ENCODE assay signal across 13 cellular contexts in genomic region chr12:49626169-49626835, GRCh38. TPM values are rescaled to one million over a fixed set of nuclear protein-coding genes. Genes with fewer than 3 reads are reported as not detected.
DNase-seq lines count a peak whose midpoint lies in the region; ATAC-seq and TF ChIP-seq lines count a peak whose summit lies in the region.
"Had no signal": no experiment of that assay in that cellular context is flagged by ENCODE, and none has a peak within 500 bp of the region (broad histone marks: within the 10 kb centered on the region; RNA-seq: fewer than 3 reads in every experiment).

No MANE protein-coding gene starts in this region.

- H3K4me3 ChIP-seq in kidney epithelial cell (ENCODE audit: low read depth, low read length), result no peak overlapping the region
- H3K4me3 ChIP-seq: lung had no signal

- no peaks in the 10 kb centered on the region for H3K36me3 Mint-ChIP-seq in activated naive CD4-positive, alpha-beta T cell treated with anti-CD3 and anti-CD28 coated beads for 36 hours (ENCODE audit: low read depth)
- peaks cover 9% of the 10 kb centered on the region for H3K36me3 Mint-ChIP-seq in effector memory CD8-positive, alpha-beta T cell (ENCODE audit: insufficient read depth)

- CTCF ChIA-PET in activated naive CD4-positive, alpha-beta T cell treated with anti-CD3 and anti-CD28 coated beads for 36 hours (lab: Charles Lee), result interaction anchor here (0.6 to 7.3 kb wide), 5 partner anchors 11 to 271 kb away, joined by 3 to 44 read pairs (median 3); no protein-coding TSS in a partner anchor

- intact Hi-C loops in activated naive CD4-positive, alpha-beta T cell treated with anti-CD3 and anti-CD28 coated beads for 36 hours (cut with micrococcal nuclease), result loop anchor here (1.0 kb wide), 1 partner anchor 81 kb away; the partner anchor contains the start of gene FMNL3

- no peak overlapping the region for H3K27ac Mint-ChIP-seq in activated naive CD4-positive, alpha-beta T cell treated with anti-CD3 and anti-CD28 coated beads for 36 hours
- no peak overlapping the region for H3K27ac Mint-ChIP-seq in effector memory CD8-positive, alpha-beta T cell

- H3K4me1 Mint-ChIP-seq in activated naive CD4-positive, alpha-beta T cell treated with anti-CD3 and anti-CD28 coated beads for 36 hours (ENCODE audit: low read depth), result peaks cover 16% of the 10 kb centered on the region
- H3K4me1 Mint-ChIP-seq in effector memory CD8-positive, alpha-beta T cell (ENCODE audit: low read depth in 2 of 2), result peaks cover 10 to 18% of the 10 kb centered on the region in 2 donors

- no peak for ATAC-seq in effector memory CD8-positive, alpha-beta T cell (replicated peaks)
- no peak for ATAC-seq in GM18505 (IDR thresholded peaks at IDR 0.05; ENCODE audit: unreplicated experiment)

- peak; percentile 9 for DNase-seq in D341Med (ENCODE audit: low spot score)
- DNase-seq in GM13976 (ENCODE audit: low spot score), result no peak
- peak; percentile 47 for DNase-seq in activated naive CD4-positive, alpha-beta T cell treated with anti-CD3 and anti-CD28 coated beads for 36 hours
- no peak for DNase-seq in kidney epithelial cell (ENCODE audit: low read depth)
- DNase-seq in NCI-H1092 treated with DMSO at 0.1 percent for 48 hours (lab: John Stamatoyannopoulos, UW), result no peak
- DNase-seq in effector memory CD8-positive, alpha-beta T cell, result no peak
- DNase-seq in KBM-7, result no peak
- DNase-seq: activated CD8-positive, alpha-beta memory T cell treated with anti-CD3 and anti-CD28 coated beads, Interleukin-2, amount 50 U/mL, for 48 hours; DMS79; NCI-H1048; NCI-H526 treated with DMSO at 0.1 percent for 48 hours had no signal

- no peaks in the 10 kb centered on the region for H3K27me3 ChIP-seq in kidney epithelial cell (ENCODE audit: control insufficient read depth, insufficient read depth, low read length)

- no peak for TF ChIP-seq POLR2A in GM18505 (IDR thresholded peaks at IDR 0.05; ENCODE audit: borderline replicate concordance, extremely low read depth, insufficient read depth, insufficient read length)

- H3K36me3 ChIP-seq in kidney epithelial cell (ENCODE audit: control insufficient read depth, insufficient read depth, low read length), result no peaks in the 10 kb centered on the region

- peaks cover 5% of the 10 kb centered on the region for H3K27me3 Mint-ChIP-seq in activated naive CD4-positive, alpha-beta T cell treated with anti-CD3 and anti-CD28 coated beads for 36 hours (ENCODE audit: low read depth)
- no peaks in the 10 kb centered on the region for H3K27me3 Mint-ChIP-seq in effector memory CD8-positive, alpha-beta T cell

- TF ChIP-seq CTCF in GM13976 (IDR thresholded peaks at IDR 0.05; ENCODE audit: borderline replicate concordance, control extremely low read depth, extremely low read depth, insufficient read depth, missing control alignments) (peak; percentile 30), kidney epithelial cell (IDR thresholded peaks at IDR 0.05; ENCODE audit: insufficient read depth, low read length, poor library complexity, severe bottlenecking) (peak; percentile 9)

- H3K9me3 Mint-ChIP-seq in activated naive CD4-positive, alpha-beta T cell treated with anti-CD3 and anti-CD28 coated beads for 36 hours, result no peaks in the 10 kb centered on the region
- H3K9me3 Mint-ChIP-seq in effector memory CD8-positive, alpha-beta T cell, result no peaks in the 10 kb centered on the region

- in situ Hi-C loops in GM13976 (cut with MboI; ENCODE audit: low sequenced_read_pairs, unreplicated experiment) (no loop called here), KBM-7 (cut with MboI; ENCODE audit: low pct_unique_long_range_greater_than_20kb, low sequenced_read_pairs) (no loop called here)

- H3K4me3 Mint-ChIP-seq in activated naive CD4-positive, alpha-beta T cell treated with anti-CD3 and anti-CD28 coated beads for 36 hours, result no peak overlapping the region
- H3K4me3 Mint-ChIP-seq in effector memory CD8-positive, alpha-beta T cell, result no peak overlapping the region

RNA-seq across cellular contexts. Expression of gene PRPF40B, which starts 2.9 kb away (rescaled TPM):
- total RNA-seq in activated naive CD4-positive, alpha-beta T cell treated with anti-CD3 and anti-CD28 coated beads for 36 hours, result 1 to 10 TPM; 7.2 to 7.7 TPM
- 15.3 and 16.3 TPM in 2 replicates for total RNA-seq in kidney epithelial cell

RNA-seq across cellular contexts. Expression of gene FAM186B, which starts 20.9 kb away (rescaled TPM):
- total RNA-seq in activated naive CD4-positive, alpha-beta T cell treated with anti-CD3 and anti-CD28 coated beads for 36 hours, result under 1 TPM in 1 of 2 experiments, not detected in 1; 0.12 TPM
- total RNA-seq in kidney epithelial cell, result 0.14 and 0.21 TPM in 2 replicates

RNA-seq across cellular contexts. Expression of gene MCRS1, which starts 58.4 kb away (rescaled TPM):
- 10 to 100 TPM; 49.8 to 52.7 TPM for total RNA-seq in activated naive CD4-positive, alpha-beta T cell treated with anti-CD3 and anti-CD28 coated beads for 36 hours
- total RNA-seq in kidney epithelial cell, result 76.3 and 79.7 TPM in 2 replicates

Comparison
In these comparisons a context has a peak if more than half of its experiments do, and no peak if none do; other contexts are left out.
1. DNase-seq: peak in D341Med (single experiment) and activated naive CD4-positive, alpha-beta T cell treated with anti-CD3 and anti-CD28 coated beads for 36 hours (single experiment); none in GM13976 (single experiment), kidney epithelial cell (single experiment), NCI-H1092 treated with DMSO at 0.1 percent for 48 hours (single experiment), effector memory CD8-positive, alpha-beta T cell (0 of 3) and KBM-7 (single experiment).